18 cellular contexts compared by ENCODE assay signal in the genomic region with DNA sequence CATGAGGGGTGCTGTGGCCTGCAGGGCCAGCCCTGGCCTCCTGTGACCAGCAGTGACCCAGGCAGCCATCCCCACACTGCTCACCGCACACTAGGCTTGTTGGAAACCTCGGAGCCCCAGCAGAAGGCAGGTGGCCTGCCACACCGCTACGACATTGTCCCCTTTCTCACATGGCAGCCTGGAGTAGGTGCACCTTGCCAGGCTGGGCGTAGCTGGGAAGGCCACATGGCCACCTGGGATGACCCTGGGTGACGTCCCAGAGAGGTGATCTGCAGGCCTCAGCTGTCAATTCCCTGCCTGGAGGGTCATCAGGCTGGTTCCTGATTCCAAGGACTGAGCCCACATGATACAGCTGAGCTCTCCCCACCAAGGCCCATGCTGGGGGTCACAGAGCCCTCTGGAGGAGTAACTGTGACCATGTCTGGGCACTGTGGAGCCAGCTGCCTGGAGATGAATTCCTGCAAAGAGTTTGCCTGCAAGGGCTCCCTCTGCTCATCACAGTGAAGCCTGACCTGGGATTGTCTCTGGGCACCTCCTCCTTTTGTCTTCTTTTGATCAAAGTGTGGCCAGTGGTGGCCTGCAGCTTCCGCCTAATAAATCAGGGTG.
A peak's percentile ranks its signal among the peaks of the same experiment; 100 is the strongest.
DNase-seq lines count a peak whose midpoint lies in the region; ATAC-seq and TF ChIP-seq lines count a peak whose summit lies in the region.
"Had no signal": no experiment of that assay in that cellular context is flagged by ENCODE, and none has a peak within 500 bp of the region (broad histone marks: within the 10 kb centered on the region; RNA-seq: fewer than 3 reads in every experiment).

No MANE protein-coding gene starts in this region.

- no peak overlapping the region for H3K27ac Mint-ChIP-seq in progenitor cell of endocrine pancreas

- intact Hi-C loops in Right ventricle myocardium superior (cut with DNase I): loop anchor here (2.0 kb wide), 1 partner anchor 23 kb away; no protein-coding TSS in a partner anchor
- intact Hi-C loops in lower lobe of right lung (cut with DNase I): no loop called here
- intact Hi-C loops in uterus (cut with DNase I; ENCODE audit: low total_unique reads): no loop called here

- peaks cover 10% of the 10 kb centered on the region for H3K9me3 ChIP-seq in lower lobe of right lung
- H3K9me3 ChIP-seq in uterus: no peaks in the 10 kb centered on the region
- H3K9me3 ChIP-seq: Caco-2, prostate gland had no signal

- peak; percentile 65 for ATAC-seq in Right ventricle myocardium superior (ENCODE audit: poor library complexity)
- ATAC-seq in lower lobe of right lung: no peak

- DNase-seq in Right ventricle myocardium superior (peak; percentile 56), lower lobe of right lung (peak; percentile 27), progenitor cell of endocrine pancreas (ENCODE audit: low spot score, unreplicated experiment) (peak; percentile 7), uterus (no peak), A172 (ENCODE audit: low spot score) (no peak), NCI-H1930 (lab: John Stamatoyannopoulos, UW) (no peak)
- no peak for DNase-seq in activated naive CD4-positive, alpha-beta T cell treated with Interleukin-2 at 50 U/mL for 16 hours
- DNase-seq: Caco-2; central memory CD4-positive, alpha-beta T cell; EL; erythroblast; GM23248; Karpas-422; NCI-H1048; NCI-H2029 treated with DMSO at 0.1 percent for 48 hours had no signal

- no peak for TF ChIP-seq POLR2A in uterus (IDR thresholded peaks at IDR 0.05)

- no peak overlapping the region for H3K27ac ChIP-seq in lower lobe of right lung
- H3K27ac ChIP-seq in uterus: peak overlapping the region; percentile 67 to 79
- H3K27ac ChIP-seq: GM23248, prostate gland, RWPE1 had no signal

- TF ChIP-seq CTCF in lower lobe of right lung (IDR thresholded peaks at IDR 0.05) (no peak), progenitor cell of endocrine pancreas (IDR thresholded peaks at IDR 0.05; ENCODE audit: unreplicated experiment) (no peak), uterus (IDR thresholded peaks at IDR 0.05) (no peak)

- H3K36me3 ChIP-seq in lower lobe of right lung (no peaks in the 10 kb centered on the region), uterus (no peaks in the 10 kb centered on the region)
- H3K36me3 ChIP-seq: prostate gland, suprapubic skin had no signal

- H3K4me3 Mint-ChIP-seq in progenitor cell of endocrine pancreas (ENCODE audit: low read depth): no peak overlapping the region

- H3K4me1 ChIP-seq in lower lobe of right lung (no peaks in the 10 kb centered on the region), uterus (no peaks in the 10 kb centered on the region)
- H3K4me1 ChIP-seq: prostate gland, suprapubic skin had no signal

- peaks cover 25% of the 10 kb centered on the region for H3K9me3 Mint-ChIP-seq in progenitor cell of endocrine pancreas (ENCODE audit: low read depth)

- H3K27me3 Mint-ChIP-seq in progenitor cell of endocrine pancreas: peaks cover 6% of the 10 kb centered on the region

- H3K4me1 Mint-ChIP-seq in progenitor cell of endocrine pancreas (ENCODE audit: low read depth): peaks cover 13% of the 10 kb centered on the region

- H3K36me3 Mint-ChIP-seq in progenitor cell of endocrine pancreas (ENCODE audit: insufficient read depth): peaks cover 8% of the 10 kb centered on the region

- H3K4me3 ChIP-seq in lower lobe of right lung (no peak overlapping the region), uterus (no peak overlapping the region)
- H3K4me3 ChIP-seq: GM23248, prostate gland, suprapubic skin had no signal

- no peaks in the 10 kb centered on the region for H3K27me3 ChIP-seq in lower lobe of right lung (ENCODE audit: low read depth)
- H3K27me3 ChIP-seq in uterus: no peaks in the 10 kb centered on the region
- H3K27me3 ChIP-seq: suprapubic skin had no signal

Comparison
In these comparisons a context has a peak if more than half of its experiments do, and no peak if none do; other contexts are left out.
1. DNase-seq: peak in Right ventricle myocardium superior (single experiment), lower lobe of right lung (single experiment) and progenitor cell of endocrine pancreas (single experiment); none in uterus (0 of 2), A172 (single experiment), NCI-H1930 (0 of 2) and activated naive CD4-positive, alpha-beta T cell treated with Interleukin-2 at 50 U/mL for 16 hours (single experiment).